In genomic region chr7:156155988-156156733, GRCh38 we compare ENCODE assay signal across 16 cellular contexts.
A peak's percentile ranks its signal among the peaks of the same experiment; 100 is the strongest.
DNase-seq lines count a peak whose midpoint lies in the region; ATAC-seq and TF ChIP-seq lines count a peak whose summit lies in the region.
"Had no signal": no experiment of that assay in that cellular context is flagged by ENCODE, and none has a peak within 500 bp of the region (broad histone marks: within the 10 kb centered on the region; RNA-seq: fewer than 3 reads in every experiment).

No MANE protein-coding gene starts in this region.

- no peaks in the 10 kb centered on the region for H3K9me3 ChIP-seq in upper lobe of right lung
- H3K9me3 ChIP-seq: body of pancreas, uterus had no signal

- ATAC-seq in left lobe of liver (peak; percentile 11), upper lobe of right lung (peak; percentile 24), GM19035 (IDR thresholded peaks at IDR 0.05; ENCODE audit: unreplicated experiment) (no peak)
- ATAC-seq: Right ventricle myocardium inferior had no signal

- intact Hi-C loops in upper lobe of right lung (cut with DNase I), result no loop called here

- no peaks in the 10 kb centered on the region for H3K27me3 ChIP-seq in upper lobe of right lung
- H3K27me3 ChIP-seq: body of pancreas, uterus had no signal

- no peak overlapping the region for H3K4me3 ChIP-seq in upper lobe of right lung
- H3K4me3 ChIP-seq: body of pancreas, uterus had no signal

- TF ChIP-seq CTCF in upper lobe of right lung (IDR thresholded peaks at IDR 0.05), result no peak

- peak; percentile 24 for DNase-seq in activated effector memory CD4-positive, alpha-beta T cell treated with anti-CD3 and anti-CD28 coated beads, Interleukin-2, amount 50 U/mL, for 16 hours
- DNase-seq in activated effector memory CD4-positive, alpha-beta T cell treated with Interleukin-2 at 50 U/mL for 16 hours, result no peak
- peak; percentile 74 for DNase-seq in NCI-H748 (lab: John Stamatoyannopoulos, UW; ENCODE audit: unreplicated experiment)
- DNase-seq in left lobe of liver (ENCODE audit: low spot score), result no peak
- peak; percentile 51 for DNase-seq in upper lobe of right lung
- DNase-seq in NCI-H2171 (lab: John Stamatoyannopoulos, UW), result no peak
- no peak for DNase-seq in NOMO-1 treated with dmso at 0.1 percent for 144 hours (lab: John Stamatoyannopoulos, UW; ENCODE audit: unreplicated experiment)
- DNase-seq: activated naive CD8-positive, alpha-beta T cell treated with anti-CD3 and anti-CD28 coated beads, Interleukin-2, amount 10 ng/mL, durations not matched to agents 7 days and 5 days; natural killer cell; NCI-H187 treated with DMSO at 0.1 percent for 48 hours; stimulated activated CD4-positive, alpha-beta T cell treated with anti-CD3 and anti-CD28 coated beads, Interleukin-2, amount 100 ng/mL, for 48 hours; uterus had no signal

- H3K27ac ChIP-seq in upper lobe of right lung, result no peak overlapping the region
- H3K27ac ChIP-seq: body of pancreas, C4-2B, uterus had no signal

- H3K36me3 ChIP-seq in upper lobe of right lung, result no peaks in the 10 kb centered on the region
- H3K36me3 ChIP-seq: uterus had no signal

- H3K4me1 ChIP-seq in upper lobe of right lung, result no peaks in the 10 kb centered on the region
- H3K4me1 ChIP-seq: body of pancreas, uterus had no signal

Comparison
In these comparisons a context has a peak if more than half of its experiments do, and no peak if none do; other contexts are left out.
1. DNase-seq: peak in activated effector memory CD4-positive, alpha-beta T cell treated with anti-CD3 and anti-CD28 coated beads, Interleukin-2, amount 50 U/mL, for 16 hours (single experiment), NCI-H748 (single experiment) and upper lobe of right lung (single experiment); none in activated effector memory CD4-positive, alpha-beta T cell treated with Interleukin-2 at 50 U/mL for 16 hours (single experiment), left lobe of liver (single experiment), NCI-H2171 (single experiment) and NOMO-1 treated with dmso at 0.1 percent for 144 hours (single experiment).